Comparison of ENCODE assay signal across 27 cellular contexts in genomic region chr1:166271151-166271538, GRCh38.
"Had no signal": no experiment of that assay in that cellular context is flagged by ENCODE, and none has a peak within 500 bp of the region (broad histone marks: within the 10 kb centered on the region; RNA-seq: fewer than 3 reads in every experiment).

No MANE protein-coding gene starts in this region.

- H3K4me1 ChIP-seq: stomach, suprapubic skin, testis, thyroid gland, tibial artery, tibial nerve, transverse colon, upper lobe of left lung, upper lobe of right lung, uterus, vagina had no signal

- DNase-seq: stimulated activated CD4-positive, alpha-beta T cell treated with anti-CD3 and anti-CD28 coated beads, Interleukin-4, amount 100 ng/mL, for 1 hour; stimulated activated CD4-positive, alpha-beta T cell treated with anti-CD3 and anti-CD28 coated beads, Interleukin-4, amount 100 ng/mL, for 24 hours; stimulated activated CD4-positive, alpha-beta T cell treated with anti-CD3 and anti-CD28 coated beads, Interleukin-4, amount 100 ng/mL, for 4 hours; stimulated activated CD8-positive, alpha-beta memory T cell treated with anti-CD3 and anti-CD28 coated beads, Interleukin-4, amount 100 ng/mL, for 48 hours; stimulated activated naive B cell treated with anti-CD40 and anti-IgM and Interleukin-4, amounts not matched to agents 10 μg/mL and 1 μg/mL and 100 μg/mL, for 72 hours; stimulated activated naive CD4-positive, alpha-beta T cell; stimulated activated naive CD4-positive, alpha-beta T cell treated with Interleukin-2 at 50 U/mL for 16 hours; stimulated activated naive CD8-positive, alpha-beta T cell treated with anti-CD3 and anti-CD28 coated beads, Interleukin-15, amount 100 ng/mL, for 72 hours; stimulated activated naive CD8-positive, alpha-beta T cell treated with anti-CD3 and anti-CD28 coated beads, Interleukin-15, Interleukin-2, amounts not matched to agents 100 U/mL and 50 U/mL, for 24 hours; stomach; substantia nigra; testis; thyroid gland; tibial artery; transverse colon; trophoblast cell; upper lobe of left lung; upper lobe of right lung; uterus had no signal

- H3K27me3 Mint-ChIP-seq: stimulated activated naive CD8-positive, alpha-beta T cell treated with anti-CD3 and anti-CD28 coated beads, Interleukin-15, Interleukin-2, amounts not matched to agents 100 ng/mL and 50 ng/mL, for 24 hours; type B pancreatic cell had no signal

- ATAC-seq: stimulated activated effector memory CD8-positive, alpha-beta T cell treated with anti-CD3 and anti-CD28 coated beads, Interleukin-12 subunit alpha, Interleukin-12 subunit beta, amount 100 ng/mL, for 72 hours; stimulated activated memory B cell treated with anti-CD40 and anti-IgM and Interleukin-4, amounts not matched to agents 10 μg/mL and 1 μg/mL and 100 μg/mL, for 72 hours; stimulated activated naive B cell treated with anti-CD40 and anti-IgM and Interleukin-4, amounts not matched to agents 10 μg/mL and 1 μg/mL and 100 μg/mL, for 72 hours; stimulated activated naive CD8-positive, alpha-beta T cell treated with anti-CD3 and anti-CD28 coated beads, Interleukin-15, amount 100 ng/mL, for 72 hours; stimulated activated naive CD8-positive, alpha-beta T cell treated with anti-CD3 and anti-CD28 coated beads, Interleukin-15, Interleukin-2, amounts not matched to agents 100 U/mL and 50 U/mL, for 24 hours; upper lobe of right lung had no signal

- H3K4me3 Mint-ChIP-seq: stimulated activated effector memory CD8-positive, alpha-beta T cell treated with anti-CD3 and anti-CD28 coated beads, Interleukin-12 subunit alpha, Interleukin-12 subunit beta, amount 100 ng/mL, for 72 hours; stimulated activated memory B cell treated with anti-CD40 and anti-IgM and Interleukin-4, amounts not matched to agents 10 μg/mL and 1 μg/mL and 100 μg/mL, for 72 hours; stimulated activated naive B cell treated with anti-CD40 and anti-IgM and Interleukin-4, amounts not matched to agents 10 μg/mL and 1 μg/mL and 100 μg/mL, for 72 hours; stimulated activated naive CD8-positive, alpha-beta T cell treated with anti-CD3 and anti-CD28 coated beads, Interleukin-15, amount 100 ng/mL, for 72 hours; stimulated activated naive CD8-positive, alpha-beta T cell treated with anti-CD3 and anti-CD28 coated beads, Interleukin-15, Interleukin-2, amounts not matched to agents 100 ng/mL and 50 ng/mL, for 24 hours; type B pancreatic cell had no signal

- H3K27me3 ChIP-seq: stomach, suprapubic skin, testis, thyroid gland, tibial artery, tibial nerve, transverse colon, upper lobe of left lung, upper lobe of right lung, uterus, vagina had no signal

- H3K36me3 Mint-ChIP-seq: stimulated activated effector memory CD8-positive, alpha-beta T cell treated with anti-CD3 and anti-CD28 coated beads, Interleukin-12 subunit alpha, Interleukin-12 subunit beta, amount 100 ng/mL, for 72 hours; stimulated activated memory B cell treated with anti-CD40 and anti-IgM and Interleukin-4, amounts not matched to agents 10 μg/mL and 1 μg/mL and 100 μg/mL, for 72 hours; stimulated activated naive B cell treated with anti-CD40 and anti-IgM and Interleukin-4, amounts not matched to agents 10 μg/mL and 1 μg/mL and 100 μg/mL, for 72 hours; type B pancreatic cell had no signal

- H3K36me3 ChIP-seq: stomach, suprapubic skin, thoracic aorta, thyroid gland, tibial artery, tibial nerve, transverse colon, upper lobe of left lung, upper lobe of right lung, uterus, vagina had no signal

- H3K9me3 ChIP-seq: suprapubic skin, testis, thoracic aorta, thyroid gland, tibial artery, transverse colon, upper lobe of left lung, upper lobe of right lung, uterus, vagina had no signal

- H3K4me1 Mint-ChIP-seq: stimulated activated effector memory CD8-positive, alpha-beta T cell treated with anti-CD3 and anti-CD28 coated beads, Interleukin-12 subunit alpha, Interleukin-12 subunit beta, amount 100 ng/mL, for 72 hours; stimulated activated memory B cell treated with anti-CD40 and anti-IgM and Interleukin-4, amounts not matched to agents 10 μg/mL and 1 μg/mL and 100 μg/mL, for 72 hours; stimulated activated naive CD8-positive, alpha-beta T cell treated with anti-CD3 and anti-CD28 coated beads, Interleukin-15, amount 100 ng/mL, for 72 hours had no signal

- H3K9me3 Mint-ChIP-seq: type B pancreatic cell had no signal

- H3K27ac Mint-ChIP-seq: stimulated activated effector memory CD8-positive, alpha-beta T cell treated with anti-CD3 and anti-CD28 coated beads, Interleukin-12 subunit alpha, Interleukin-12 subunit beta, amount 100 ng/mL, for 72 hours; stimulated activated memory B cell treated with anti-CD40 and anti-IgM and Interleukin-4, amounts not matched to agents 10 μg/mL and 1 μg/mL and 100 μg/mL, for 72 hours; stimulated activated naive B cell treated with anti-CD40 and anti-IgM and Interleukin-4, amounts not matched to agents 10 μg/mL and 1 μg/mL and 100 μg/mL, for 72 hours; stimulated activated naive CD8-positive, alpha-beta T cell treated with anti-CD3 and anti-CD28 coated beads, Interleukin-15, amount 100 ng/mL, for 72 hours; stimulated activated naive CD8-positive, alpha-beta T cell treated with anti-CD3 and anti-CD28 coated beads, Interleukin-15, Interleukin-2, amounts not matched to agents 100 ng/mL and 50 ng/mL, for 24 hours; type B pancreatic cell had no signal

- H3K27ac ChIP-seq: stomach, suprapubic skin, testis, thoracic aorta, thyroid gland, tibial artery, tibial nerve, transverse colon, upper lobe of left lung, upper lobe of right lung, uterus, vagina had no signal

- H3K4me3 ChIP-seq: stomach, suprapubic skin, testis, thoracic aorta, thyroid gland, tibial artery, tibial nerve, transverse colon, upper lobe of left lung, upper lobe of right lung, uterus, vagina had no signal
